In genomic region chr7:102873470-102874165, GRCh38 we compare ENCODE assay signal across 9 cellular contexts. TPM values are rescaled to one million over a fixed set of nuclear protein-coding genes. Genes with fewer than 3 reads are reported as not detected.
A peak's percentile ranks its signal among the peaks of the same experiment; 100 is the strongest.
DNase-seq lines count a peak whose midpoint lies in the region; ATAC-seq, FAIRE-seq and TF ChIP-seq lines count a peak whose summit lies in the region.
"Had no signal": no experiment of that assay in that cellular context is flagged by ENCODE, and none has a peak within 500 bp of the region (broad histone marks: within the 10 kb centered on the region; RNA-seq: fewer than 3 reads in every experiment).

No MANE protein-coding gene starts in this region.

- H3K4me3 Mint-ChIP-seq in nephron = no peak overlapping the region

- H3K27ac Mint-ChIP-seq in nephron = peak overlapping the region; percentile 26 to 29 (median 28)

- DNase-seq in NCI-H1694 (lab: John Stamatoyannopoulos, UW) (no peak), SKM-1 (lab: John Stamatoyannopoulos, UW; ENCODE audit: unreplicated experiment) (no peak), frontal cortex (ENCODE audit: low spot score in 2 of 2) (no peak), HK-2 (ENCODE audit: unreplicated experiment) (no peak)
- DNase-seq: posterior cingulate gyrus had no signal

- FAIRE-seq in frontal cortex (lab: Jason Lieb, UNC) = no peak

- peaks cover 3% of the 10 kb centered on the region for H3K27me3 Mint-ChIP-seq in nephron (ENCODE audit: low read depth)

- H3K4me1 Mint-ChIP-seq in nephron = peaks cover 16% of the 10 kb centered on the region

- H3K9me3 Mint-ChIP-seq in nephron = no peaks in the 10 kb centered on the region

- peak; percentile 27 for ATAC-seq in GM19043 (IDR thresholded peaks at IDR 0.05; ENCODE audit: low read depth, unreplicated experiment)
- ATAC-seq in HG02610 (IDR thresholded peaks at IDR 0.05; ENCODE audit: unreplicated experiment) = peak; percentile 29
- ATAC-seq in HG03565 (IDR thresholded peaks at IDR 0.05; ENCODE audit: unreplicated experiment) = peak; percentile 16

- no peak for TF ChIP-seq CTCF in nephron (IDR thresholded peaks at IDR 0.05; ENCODE audit: unreplicated experiment in 3 of 3)

- peaks cover 6% of the 10 kb centered on the region for H3K36me3 Mint-ChIP-seq in nephron (ENCODE audit: low read depth)

RNA-seq across cellular contexts. Expression of gene LRRC17, which starts 39.2 kb away (rescaled TPM):
- 15.5 TPM for total RNA-seq in frontal cortex
